Comparison of ENCODE assay signal across 9 cellular contexts in genomic region chr16:19113577-19114358, GRCh38. TPM values are rescaled to one million over a fixed set of nuclear protein-coding genes. Genes with fewer than 3 reads are reported as not detected.
DNase-seq lines count a peak whose midpoint lies in the region; ATAC-seq and TF ChIP-seq lines count a peak whose summit lies in the region.
"Had no signal": no experiment of that assay in that cellular context is flagged by ENCODE, and none has a peak within 500 bp of the region (broad histone marks: within the 10 kb centered on the region; RNA-seq: fewer than 3 reads in every experiment).

ITPRIPL2 (plus strand) TSS chr16:19113964; CDS start chr16:19114462, 498 bp downstream.

- H3K4me3 ChIP-seq in endodermal cell (ENCODE audit: low read length): peak within 1 kb of the TSS; percentile 75
- peak within 1 kb of the TSS; percentile 93 for H3K4me3 ChIP-seq in lower lobe of right lung

- H3K9me3 Mint-ChIP-seq in endodermal cell: no peaks in the 10 kb centered on the region
- H3K9me3 Mint-ChIP-seq: CD4-positive, CD25-positive, alpha-beta regulatory T cell had no signal

- no peak within 1 kb of the TSS for H3K27ac ChIP-seq in endodermal cell (ENCODE audit: low read depth, low read length)
- peak within 1 kb of the TSS; percentile 98 for H3K27ac ChIP-seq in lower lobe of right lung
- H3K27ac ChIP-seq in substantia nigra (ENCODE audit: low read depth, low read length, poor library complexity, severe bottlenecking): peak within 1 kb of the TSS; percentile 59

- H3K9ac ChIP-seq in endodermal cell (ENCODE audit: extremely low read depth, low read length, poor library complexity, severe bottlenecking): peak within 1 kb of the TSS; percentile 44

- 0 to 13% methylated on average over 1 to 74 of the region's 74 CpGs for WGBS in endodermal cell (ENCODE audit: insufficient coverage in 1 of 2, insufficient read length in 1 of 2), 2 experiments

- ATAC-seq in HG02798 (IDR thresholded peaks at IDR 0.05; ENCODE audit: poor library complexity, unreplicated experiment) (peak; percentile 48), T-helper 17 cell (peak; percentile 45), lower lobe of right lung (peak; percentile 92 to 93), GM18868 (IDR thresholded peaks at IDR 0.05; ENCODE audit: unreplicated experiment) (no peak)

- no peak for TF ChIP-seq CTCF in endodermal cell (conservative IDR thresholded peaks at IDR 0.05)
- no peak for TF ChIP-seq CTCF in lower lobe of right lung (IDR thresholded peaks at IDR 0.05)

- H3K4me3 Mint-ChIP-seq in T-helper 17 cell: peak within 1 kb of the TSS; percentile 71
- H3K4me3 Mint-ChIP-seq in endodermal cell: peak within 1 kb of the TSS; percentile 57
- H3K4me3 Mint-ChIP-seq: CD4-positive, CD25-positive, alpha-beta regulatory T cell had no signal

- H3K36me3 Mint-ChIP-seq in T-helper 17 cell (ENCODE audit: low read depth) (no peaks in the 10 kb centered on the region), endodermal cell (ENCODE audit: low read depth) (peaks cover 5% of the 10 kb centered on the region)
- H3K36me3 Mint-ChIP-seq: CD4-positive, CD25-positive, alpha-beta regulatory T cell had no signal

- H3K27me3 ChIP-seq in endodermal cell (ENCODE audit: control insufficient read depth, insufficient read depth, low read length, poor library complexity, severe bottlenecking) (no peaks in the 10 kb centered on the region), lower lobe of right lung (ENCODE audit: low read depth) (no peaks in the 10 kb centered on the region)

- H3K4me1 ChIP-seq in endodermal cell (ENCODE audit: control insufficient read depth, insufficient read depth, low read length) (peaks cover 20% of the 10 kb centered on the region), lower lobe of right lung (peaks cover 55% of the 10 kb centered on the region)

- intact Hi-C loops in lower lobe of right lung (cut with DNase I): no loop called here

- H3K27me3 Mint-ChIP-seq in T-helper 17 cell: peaks cover 53% of the 10 kb centered on the region
- peaks cover 7% of the 10 kb centered on the region for H3K27me3 Mint-ChIP-seq in endodermal cell (ENCODE audit: insufficient read depth)

- DNase-seq in NCI-H1092 treated with DMSO at 0.1 percent for 48 hours (lab: John Stamatoyannopoulos, UW) (peak; percentile 35), NCI-H1092 (lab: John Stamatoyannopoulos, UW) (no peak), T-helper 17 cell (no peak), endodermal cell (peak; percentile 86), lower lobe of right lung (peak; percentile 94), substantia nigra (lab: John Stamatoyannopoulos, UW) (peak in 38 of 49 donors; percentile 6 to 76 (median 46))
- DNase-seq: CD4-positive, CD25-positive, alpha-beta regulatory T cell had no signal

- H3K4me1 Mint-ChIP-seq in T-helper 17 cell (peaks cover 3% of the 10 kb centered on the region), endodermal cell (peaks cover 20% of the 10 kb centered on the region)

- H3K9me3 ChIP-seq in T-helper 17 cell (ENCODE audit: control insufficient read depth, low read length, poor library complexity, severe bottlenecking) (no peaks in the 10 kb centered on the region), endodermal cell (ENCODE audit: control insufficient read depth, low read length) (no peaks in the 10 kb centered on the region), lower lobe of right lung (no peaks in the 10 kb centered on the region)

- H3K27ac Mint-ChIP-seq in T-helper 17 cell: no peak within 1 kb of the TSS
- H3K27ac Mint-ChIP-seq in endodermal cell: peak within 1 kb of the TSS; percentile 84
- H3K27ac Mint-ChIP-seq: CD4-positive, CD25-positive, alpha-beta regulatory T cell had no signal

- H3K36me3 ChIP-seq in endodermal cell (ENCODE audit: control insufficient read depth, insufficient read depth, low read length) (peaks cover 8% of the 10 kb centered on the region), lower lobe of right lung (peaks cover 36% of the 10 kb centered on the region)

RNA-seq across cellular contexts. Expression of gene ITPRIPL2, which starts in this region (rescaled TPM):
- total RNA-seq in T-helper 17 cell (1 to 10 TPM in 1 of 2 donors, under 1 TPM in 1; 0.85 to 2.0 TPM), endodermal cell (10 to 100 TPM; 13.4 to 19.3 TPM), lower lobe of right lung (60.7 TPM)
- 5.7 TPM for polyA plus RNA-seq in endodermal cell (2013, experiment 1 of 2)
- 5.9 TPM for polyA plus RNA-seq in endodermal cell (2013, experiment 2 of 2)

Comparison
In these comparisons a context has a peak if more than half of its experiments do, and no peak if none do; other contexts are left out.
1. RNA of gene ITPRIPL2 (total RNA-seq): 60.7 TPM in lower lobe of right lung (single experiment) and 13.4 to 19.3 TPM in endodermal cell; 0.85 to 2.0 TPM in T-helper 17 cell; every median in the first group is over 4 times any median in the second.
2. DNase-seq: peak in NCI-H1092 treated with DMSO at 0.1 percent for 48 hours (single experiment), endodermal cell (single experiment), lower lobe of right lung (single experiment) and substantia nigra (38 of 49); none in NCI-H1092 (single experiment) and T-helper 17 cell (0 of 3).